In genomic region chr6:106204961-106205360, GRCh38 we compare ENCODE assay signal across 13 cellular contexts.
"Had no signal": no experiment of that assay in that cellular context is flagged by ENCODE, and none has a peak within 500 bp of the region (broad histone marks: within the 10 kb centered on the region; RNA-seq: fewer than 3 reads in every experiment).

No MANE protein-coding gene starts in this region.

- H3K9me3 Mint-ChIP-seq: activated naive CD4-positive, alpha-beta T cell treated with anti-CD3 and anti-CD28 coated beads, Interleukin-2, amount 50 U/mL, for 24 hours had no signal

- DNase-seq: activated CD4-positive, alpha-beta T cell treated with anti-CD3 and anti-CD28 coated beads, Interleukin-2, amount 50 U/mL, for 48 hours; activated CD8-positive, alpha-beta memory T cell treated with anti-CD3 and anti-CD28 coated beads, Interleukin-2, amount 50 U/mL, for 48 hours; anterior cingulate cortex; colonic mucosa; gastrocnemius medialis; heart right ventricle; islet precursor cell; pancreas; SK-N-SH had no signal

- H3K9me3 ChIP-seq: colonic mucosa, gastrocnemius medialis, pancreas, SK-N-SH, tibial nerve had no signal

- H3K4me3 Mint-ChIP-seq: activated naive CD4-positive, alpha-beta T cell treated with anti-CD3 and anti-CD28 coated beads, Interleukin-2, amount 50 U/mL, for 24 hours had no signal

- H3K27me3 ChIP-seq: colonic mucosa, gastrocnemius medialis, heart right ventricle, pancreas, tibial nerve had no signal

- ATAC-seq: gastrocnemius medialis, heart right ventricle, left lobe of liver, pancreas had no signal

- H3K9ac ChIP-seq: SK-N-SH had no signal

- H3K4me1 ChIP-seq: colonic mucosa, gastrocnemius medialis, heart right ventricle, pancreas, tibial nerve had no signal

- H3K27ac Mint-ChIP-seq: activated naive CD4-positive, alpha-beta T cell treated with anti-CD3 and anti-CD28 coated beads, Interleukin-2, amount 50 U/mL, for 24 hours had no signal

- H3K4me3 ChIP-seq: colonic mucosa, gastrocnemius medialis, heart right ventricle, pancreas, skin epidermis, tibial nerve had no signal

- H3K27me3 Mint-ChIP-seq: activated naive CD4-positive, alpha-beta T cell treated with anti-CD3 and anti-CD28 coated beads, Interleukin-2, amount 50 U/mL, for 24 hours had no signal

- H3K27ac ChIP-seq: colonic mucosa, gastrocnemius medialis, heart right ventricle, pancreas, skin epidermis, tibial nerve had no signal

- H3K36me3 ChIP-seq: colonic mucosa, pancreas had no signal

- H3K4me2 ChIP-seq: SK-N-SH had no signal
